1 cellular context compared by ENCODE assay signal in the genomic region with DNA sequence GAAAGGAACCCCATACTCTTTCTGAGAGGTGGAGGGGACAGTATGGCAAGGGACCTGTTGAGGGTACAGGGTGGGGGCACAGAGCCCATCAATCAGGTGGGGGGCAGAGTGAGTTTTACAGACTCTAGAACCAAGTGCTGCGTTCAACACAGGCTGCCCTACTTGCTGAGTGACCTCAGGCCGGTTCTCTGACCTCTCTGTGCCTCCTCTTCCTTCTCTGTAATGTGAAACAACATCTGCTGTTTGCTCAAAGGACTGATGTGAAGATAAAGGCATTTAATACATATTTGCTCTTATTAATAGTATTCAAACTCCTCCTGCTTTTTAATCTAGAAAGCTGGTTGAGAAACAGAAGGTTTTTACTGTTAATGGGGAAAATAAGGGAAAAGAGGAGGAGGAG.
TF ChIP-seq lines count a peak whose summit lies in the region.

No MANE protein-coding gene starts in this region.

TF ChIP-seq in HepG2, 621 proteins besides CTCF, POLR2A, EP300 and RAD21 (continued from another document):
- TF ChIP-seq, protein P1, sequence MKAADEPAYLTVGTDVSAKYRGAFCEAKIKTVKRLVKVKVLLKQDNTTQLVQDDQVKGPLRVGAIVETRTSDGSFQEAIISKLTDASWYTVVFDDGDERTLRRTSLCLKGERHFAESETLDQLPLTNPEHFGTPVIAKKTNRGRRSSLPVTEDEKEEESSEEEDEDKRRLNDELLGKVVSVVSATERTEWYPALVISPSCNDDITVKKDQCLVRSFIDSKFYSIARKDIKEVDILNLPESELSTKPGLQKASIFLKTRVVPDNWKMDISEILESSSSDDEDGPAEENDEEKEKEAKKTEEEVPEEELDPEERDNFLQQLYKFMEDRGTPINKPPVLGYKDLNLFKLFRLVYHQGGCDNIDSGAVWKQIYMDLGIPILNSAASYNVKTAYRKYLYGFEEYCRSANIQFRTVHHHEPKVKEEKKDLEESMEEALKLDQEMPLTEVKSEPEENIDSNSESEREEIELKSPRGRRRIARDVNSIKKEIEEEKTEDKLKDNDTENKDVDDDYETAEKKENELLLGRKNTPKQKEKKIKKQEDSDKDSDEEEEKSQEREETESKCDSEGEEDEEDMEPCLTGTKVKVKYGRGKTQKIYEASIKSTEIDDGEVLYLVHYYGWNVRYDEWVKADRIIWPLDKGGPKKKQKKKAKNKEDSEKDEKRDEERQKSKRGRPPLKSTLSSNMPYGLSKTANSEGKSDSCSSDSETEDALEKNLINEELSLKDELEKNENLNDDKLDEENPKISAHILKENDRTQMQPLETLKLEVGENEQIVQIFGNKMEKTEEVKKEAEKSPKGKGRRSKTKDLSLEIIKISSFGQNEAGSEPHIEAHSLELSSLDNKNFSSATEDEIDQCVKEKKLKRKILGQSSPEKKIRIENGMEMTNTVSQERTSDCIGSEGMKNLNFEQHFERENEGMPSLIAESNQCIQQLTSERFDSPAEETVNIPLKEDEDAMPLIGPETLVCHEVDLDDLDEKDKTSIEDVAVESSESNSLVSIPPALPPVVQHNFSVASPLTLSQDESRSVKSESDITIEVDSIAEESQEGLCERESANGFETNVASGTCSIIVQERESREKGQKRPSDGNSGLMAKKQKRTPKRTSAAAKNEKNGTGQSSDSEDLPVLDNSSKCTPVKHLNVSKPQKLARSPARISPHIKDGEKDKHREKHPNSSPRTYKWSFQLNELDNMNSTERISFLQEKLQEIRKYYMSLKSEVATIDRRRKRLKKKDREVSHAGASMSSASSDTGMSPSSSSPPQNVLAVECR (CRISPR knock-in tag; IDR thresholded peaks at IDR 0.05; ENCODE audit: borderline replicate concordance), result no peak
- TF ChIP-seq, protein P2, sequence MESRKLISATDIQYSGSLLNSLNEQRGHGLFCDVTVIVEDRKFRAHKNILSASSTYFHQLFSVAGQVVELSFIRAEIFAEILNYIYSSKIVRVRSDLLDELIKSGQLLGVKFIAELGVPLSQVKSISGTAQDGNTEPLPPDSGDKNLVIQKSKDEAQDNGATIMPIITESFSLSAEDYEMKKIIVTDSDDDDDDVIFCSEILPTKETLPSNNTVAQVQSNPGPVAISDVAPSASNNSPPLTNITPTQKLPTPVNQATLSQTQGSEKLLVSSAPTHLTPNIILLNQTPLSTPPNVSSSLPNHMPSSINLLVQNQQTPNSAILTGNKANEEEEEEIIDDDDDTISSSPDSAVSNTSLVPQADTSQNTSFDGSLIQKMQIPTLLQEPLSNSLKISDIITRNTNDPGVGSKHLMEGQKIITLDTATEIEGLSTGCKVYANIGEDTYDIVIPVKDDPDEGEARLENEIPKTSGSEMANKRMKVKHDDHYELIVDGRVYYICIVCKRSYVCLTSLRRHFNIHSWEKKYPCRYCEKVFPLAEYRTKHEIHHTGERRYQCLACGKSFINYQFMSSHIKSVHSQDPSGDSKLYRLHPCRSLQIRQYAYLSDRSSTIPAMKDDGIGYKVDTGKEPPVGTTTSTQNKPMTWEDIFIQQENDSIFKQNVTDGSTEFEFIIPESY (CRISPR knock-in tag; IDR thresholded peaks at IDR 0.05), result no peak
- TF ChIP-seq, protein P3, sequence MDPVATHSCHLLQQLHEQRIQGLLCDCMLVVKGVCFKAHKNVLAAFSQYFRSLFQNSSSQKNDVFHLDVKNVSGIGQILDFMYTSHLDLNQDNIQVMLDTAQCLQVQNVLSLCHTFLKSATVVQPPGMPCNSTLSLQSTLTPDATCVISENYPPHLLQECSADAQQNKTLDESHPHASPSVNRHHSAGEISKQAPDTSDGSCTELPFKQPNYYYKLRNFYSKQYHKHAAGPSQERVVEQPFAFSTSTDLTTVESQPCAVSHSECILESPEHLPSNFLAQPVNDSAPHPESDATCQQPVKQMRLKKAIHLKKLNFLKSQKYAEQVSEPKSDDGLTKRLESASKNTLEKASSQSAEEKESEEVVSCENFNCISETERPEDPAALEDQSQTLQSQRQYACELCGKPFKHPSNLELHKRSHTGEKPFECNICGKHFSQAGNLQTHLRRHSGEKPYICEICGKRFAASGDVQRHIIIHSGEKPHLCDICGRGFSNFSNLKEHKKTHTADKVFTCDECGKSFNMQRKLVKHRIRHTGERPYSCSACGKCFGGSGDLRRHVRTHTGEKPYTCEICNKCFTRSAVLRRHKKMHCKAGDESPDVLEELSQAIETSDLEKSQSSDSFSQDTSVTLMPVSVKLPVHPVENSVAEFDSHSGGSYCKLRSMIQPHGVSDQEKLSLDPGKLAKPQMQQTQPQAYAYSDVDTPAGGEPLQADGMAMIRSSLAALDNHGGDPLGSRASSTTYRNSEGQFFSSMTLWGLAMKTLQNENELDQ (CRISPR knock-in tag; IDR thresholded peaks at IDR 0.05; ENCODE audit: borderline replicate concordance), result no peak
- peak; percentile 88 for TF ChIP-seq ZNF768 (CRISPR knock-in tag; IDR thresholded peaks at IDR 0.05)
- TF ChIP-seq, protein P4, sequence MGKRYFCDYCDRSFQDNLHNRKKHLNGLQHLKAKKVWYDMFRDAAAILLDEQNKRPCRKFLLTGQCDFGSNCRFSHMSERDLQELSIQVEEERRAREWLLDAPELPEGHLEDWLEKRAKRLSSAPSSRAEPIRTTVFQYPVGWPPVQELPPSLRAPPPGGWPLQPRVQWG (CRISPR knock-in tag; IDR thresholded peaks at IDR 0.05; ENCODE audit: borderline replicate concordance, low read depth), result no peak
